In the genomic region with DNA sequence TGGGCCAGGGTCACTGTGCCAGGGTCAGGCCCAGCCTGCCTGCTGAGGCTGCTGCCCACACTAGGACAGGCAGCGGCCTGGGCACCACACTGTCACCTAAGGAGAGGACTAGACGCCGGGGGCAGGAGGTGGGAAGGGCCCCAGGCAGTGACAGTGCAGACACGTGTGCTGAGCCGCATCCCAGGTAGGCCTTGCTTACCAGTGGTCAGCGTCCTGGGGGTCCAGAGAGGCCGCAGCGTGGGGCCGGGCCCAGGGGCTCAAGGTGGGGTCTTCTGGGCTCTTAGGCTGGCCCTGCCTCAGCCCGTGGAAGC, we compare ENCODE assay signal across 17 cellular contexts. TPM values are rescaled to one million over a fixed set of nuclear protein-coding genes. Genes with fewer than 3 reads are reported as not detected.
DNase-seq lines count a peak whose midpoint lies in the region; ATAC-seq and TF ChIP-seq lines count a peak whose summit lies in the region.
"Had no signal": no experiment of that assay in that cellular context is flagged by ENCODE, and none has a peak within 500 bp of the region (broad histone marks: within the 10 kb centered on the region; RNA-seq: fewer than 3 reads in every experiment).

No MANE protein-coding gene starts in this region.

- H2AFZ ChIP-seq in IMR-90 (replicated peaks; ENCODE audit: low read length, poor library complexity) (peak overlapping the region; percentile 3), mesenchymal stem cell (ENCODE audit: low read depth, low read length) (no peak overlapping the region)

- TF ChIP-seq POLR2A in IMR-90 (IDR thresholded peaks at IDR 0.05; ENCODE audit: low read depth, low read length) (no peak), suprapubic skin (IDR thresholded peaks at IDR 0.05) (no peak)

- H3K4me1 ChIP-seq in IMR-90 (ENCODE audit: control insufficient read depth, insufficient read depth, low read length), result peaks cover 27% of the 10 kb centered on the region; the same call in 1 of the 2 replicates
- H3K4me1 ChIP-seq in mesenchymal stem cell (ENCODE audit: control insufficient read depth, insufficient read depth, low read depth, low read length), result peaks cover 7% of the 10 kb centered on the region
- peaks cover 32% of the 10 kb centered on the region for H3K4me1 ChIP-seq in suprapubic skin

- H2BK15ac ChIP-seq in IMR-90 (ENCODE audit: low read depth, low read length) (no peak overlapping the region), mesenchymal stem cell (ENCODE audit: low read depth, poor library complexity, severe bottlenecking) (peak overlapping the region; percentile 44)

- H2BK12ac ChIP-seq in mesenchymal stem cell (ENCODE audit: low read length in 2 of 2), result peak overlapping the region; percentile 80 to 97

- dilution Hi-C loops in IMR-90 (cut with HindIII; ENCODE audit: low sequenced_read_pairs, unreplicated experiment), result no loop called here

- no peak for ATAC-seq in IMR-90 (ENCODE audit: low read depth)
- no peak for ATAC-seq in naive thymus-derived CD8-positive, alpha-beta T cell
- ATAC-seq: left colon had no signal

- no peaks in the 10 kb centered on the region for H3K9me3 Mint-ChIP-seq in dendritic cell treated with granulocyte-macrophage colony-stimulating factor and Interleukin-4, amounts not matched to agents 40 ng/mL and 50 ng/mL, for 4 days
- peaks cover 0 to 2% (median 0%) of the 10 kb centered on the region in 9 donors for H3K9me3 Mint-ChIP-seq in naive thymus-derived CD8-positive, alpha-beta T cell
- H3K9me3 Mint-ChIP-seq: activated naive CD8-positive, alpha-beta T cell treated with anti-CD3 and anti-CD28 coated beads, Interleukin-2, amount 10 ng/mL, durations not matched to agents 7 days and 5 days; naive B cell had no signal

- H4K91ac ChIP-seq in IMR-90 (ENCODE audit: insufficient read depth, low read depth, low read length) (no peak overlapping the region), mesenchymal stem cell (ENCODE audit: low read length) (peak overlapping the region; percentile 96)

- H2AK9ac ChIP-seq in IMR-90 (replicated peaks; ENCODE audit: low read depth, low read length, poor library complexity), result no peak overlapping the region

- BruUV-seq in IMR-90 (replicated peaks; lab: Mats Ljungman, UMichigan), result no TSS peak

- TF ChIP-seq CTCF in IMR-90 (conservative IDR thresholded peaks at IDR 0.05; ENCODE audit: low read depth, low read length) (no peak), suprapubic skin (IDR thresholded peaks at IDR 0.05) (no peak), WERI-Rb-1 (IDR thresholded peaks at IDR 0.05; ENCODE audit: low read depth, low read length) (no peak)

- no peaks in the 10 kb centered on the region for H3K36me3 Mint-ChIP-seq in dendritic cell treated with granulocyte-macrophage colony-stimulating factor and Interleukin-4, amounts not matched to agents 40 ng/mL and 50 ng/mL, for 4 days (ENCODE audit: low read depth)
- H3K36me3 Mint-ChIP-seq in naive thymus-derived CD8-positive, alpha-beta T cell, result no peaks in the 10 kb centered on the region
- H3K36me3 Mint-ChIP-seq: activated naive CD8-positive, alpha-beta T cell treated with anti-CD3 and anti-CD28 coated beads, Interleukin-2, amount 10 ng/mL, durations not matched to agents 7 days and 5 days; naive B cell had no signal

- DNase-seq in IMR-90, result no peak
- no peak for DNase-seq in mesenchymal stem cell
- no peak for DNase-seq in suprapubic skin (ENCODE audit: low spot score in 2 of 2)
- no peak for DNase-seq in WERI-Rb-1
- no peak for DNase-seq in naive thymus-derived CD8-positive, alpha-beta T cell
- DNase-seq in stimulated activated CD4-positive, alpha-beta T cell treated with anti-CD3 and anti-CD28 coated beads, Interleukin-2, amount 100 ng/mL, for 48 hours, result no peak
- DNase-seq: DMS153; effector CD8-positive, alpha-beta T cell; naive B cell; NCI-H345; stimulated activated CD4-positive, alpha-beta T cell treated with anti-CD3 and anti-CD28 coated beads, Interleukin-1b, Interleukin-23, amount 100 ng/mL, for 48 hours had no signal

- H3K36me3 ChIP-seq in IMR-90 (ENCODE audit: control insufficient read depth, insufficient read depth, low read length) (no peaks in the 10 kb centered on the region), mesenchymal stem cell (ENCODE audit: control insufficient read depth in 1 of 2, insufficient read depth in 2 of 2, low read depth in 1 of 2, low read length in 2 of 2) (no peaks in the 10 kb centered on the region), suprapubic skin (no peaks in the 10 kb centered on the region), WERI-Rb-1 (no peaks in the 10 kb centered on the region)
- H3K36me3 ChIP-seq: SJCRH30 had no signal

- H2BK120ac ChIP-seq in IMR-90 (ENCODE audit: low read depth, low read length), result no peak overlapping the region
- H2BK120ac ChIP-seq in mesenchymal stem cell (ENCODE audit: low read depth, low read length), result peak overlapping the region; percentile 15

- 85% methylated on average over 7 of the region's 10 CpGs; no CpG with 5 or more reads in 1 of the 2 experiments for WGBS in IMR-90 (ENCODE audit: extremely low coverage in 2 of 2, insufficient read length in 1 of 2), 2 experiments
- 81% methylated on average over 10 of the region's 10 CpGs for WGBS in mesenchymal stem cell
- WGBS in suprapubic skin, result 100% methylated on average over 2 of the region's 10 CpGs

- TF ChIP-seq RAD21 in IMR-90 (IDR thresholded peaks at IDR 0.05; ENCODE audit: low read length), result no peak

- no peak overlapping the region for H3K56ac ChIP-seq in IMR-90 (ENCODE audit: extremely low read depth, insufficient read depth, low read length)

- peaks cover 5% of the 10 kb centered on the region for H3K4me1 Mint-ChIP-seq in dendritic cell treated with granulocyte-macrophage colony-stimulating factor and Interleukin-4, amounts not matched to agents 40 ng/mL and 50 ng/mL, for 4 days (ENCODE audit: low read depth)
- no peaks in the 10 kb centered on the region for H3K4me1 Mint-ChIP-seq in naive thymus-derived CD8-positive, alpha-beta T cell
- H3K4me1 Mint-ChIP-seq: activated naive CD8-positive, alpha-beta T cell treated with anti-CD3 and anti-CD28 coated beads, Interleukin-2, amount 10 ng/mL, durations not matched to agents 7 days and 5 days had no signal

- no peak overlapping the region for H2BK5ac ChIP-seq in IMR-90 (ENCODE audit: low read depth, low read length, poor library complexity, severe bottlenecking)
- H2BK5ac ChIP-seq in mesenchymal stem cell (ENCODE audit: low read depth, low read length, poor library complexity, severe bottlenecking), result no peak overlapping the region

- no peak for TF ChIP-seq EP300 in suprapubic skin (IDR thresholded peaks at IDR 0.05)

- H3K4me3 Mint-ChIP-seq in dendritic cell treated with granulocyte-macrophage colony-stimulating factor and Interleukin-4, amounts not matched to agents 40 ng/mL and 50 ng/mL, for 4 days, result peak overlapping the region; percentile 28
- no peak overlapping the region for H3K4me3 Mint-ChIP-seq in naive thymus-derived CD8-positive, alpha-beta T cell
- H3K4me3 Mint-ChIP-seq: activated naive CD8-positive, alpha-beta T cell treated with anti-CD3 and anti-CD28 coated beads, Interleukin-2, amount 10 ng/mL, durations not matched to agents 7 days and 5 days; naive B cell had no signal

- in situ Hi-C loops in IMR-90 (cut with MboI; ENCODE audit: low sequenced_read_pairs), result no loop called here

- no peaks in the 10 kb centered on the region for H3K27me3 ChIP-seq in IMR-90 (ENCODE audit: control insufficient read depth, insufficient read depth, low read length)
- peaks cover 0 to 7% of the 10 kb centered on the region in 2 experiments for H3K27me3 ChIP-seq in mesenchymal stem cell (ENCODE audit: control insufficient read depth in 1 of 2, insufficient read depth in 1 of 2, low read length in 2 of 2)
- H3K27me3 ChIP-seq in suprapubic skin, result no peaks in the 10 kb centered on the region
- H3K27me3 ChIP-seq in WERI-Rb-1 (ENCODE audit: insufficient read depth, low read depth, severe bottlenecking), result no peaks in the 10 kb centered on the region
- H3K27me3 ChIP-seq: SJCRH30 had no signal

- H3K18ac ChIP-seq in IMR-90 (ENCODE audit: low read depth, low read length), result no peak overlapping the region; the same call in 1 of the 2 replicates
- H3K18ac ChIP-seq in mesenchymal stem cell (ENCODE audit: low read depth in 1 of 2, low read length in 2 of 2), result peak overlapping the region; percentile 26 to 87

- no peak overlapping the region for H3K27ac Mint-ChIP-seq in dendritic cell treated with granulocyte-macrophage colony-stimulating factor and Interleukin-4, amounts not matched to agents 40 ng/mL and 50 ng/mL, for 4 days
- H3K27ac Mint-ChIP-seq in naive thymus-derived CD8-positive, alpha-beta T cell, result no peak overlapping the region
- H3K27ac Mint-ChIP-seq: activated naive CD8-positive, alpha-beta T cell treated with anti-CD3 and anti-CD28 coated beads, Interleukin-2, amount 10 ng/mL, durations not matched to agents 7 days and 5 days; naive B cell had no signal

- intact Hi-C loops in IMR-90 (cut with micrococcal nuclease), result no loop called here
- intact Hi-C loops in dendritic cell treated with granulocyte-macrophage colony-stimulating factor and Interleukin-4, amounts not matched to agents 40 ng/mL and 50 ng/mL, for 4 days (cut with micrococcal nuclease), result no loop called here

- H3K9me3 ChIP-seq in IMR-90 (ENCODE audit: control insufficient read depth, insufficient read depth, low read length) (no peaks in the 10 kb centered on the region), mesenchymal stem cell (ENCODE audit: control insufficient read depth, low read length) (no peaks in the 10 kb centered on the region), suprapubic skin (no peaks in the 10 kb centered on the region), WERI-Rb-1 (ENCODE audit: severe bottlenecking) (no peaks in the 10 kb centered on the region)
- H3K9me3 ChIP-seq: SJCRH30 had no signal

- CTCF ChIA-PET in IMR-90 (lab: Yijun Ruan, JAX), result interaction anchor here (0.5 kb wide), 1 partner anchor 11 kb away, joined by 4 read pairs; no protein-coding TSS in a partner anchor

- POLR2A ChIA-PET in IMR-90 (lab: Charles Lee; ENCODE audit: unreplicated experiment), result no interaction called here
- POLR2A ChIA-PET in naive thymus-derived CD8-positive, alpha-beta T cell (lab: Charles Lee), result no interaction called here

- no peak overlapping the region for H3K4ac ChIP-seq in IMR-90 (ENCODE audit: low read depth, low read length)
- H3K4ac ChIP-seq in mesenchymal stem cell (ENCODE audit: low read depth in 1 of 2, low read length in 2 of 2), result peak overlapping the region; percentile 57 to 71

- H3K79me1 ChIP-seq in IMR-90 (ENCODE audit: low read depth in 1 of 2, low read length in 2 of 2) (no peaks in the 10 kb centered on the region), mesenchymal stem cell (replicated peaks; ENCODE audit: low read length, poor library complexity, severe bottlenecking) (no peaks in the 10 kb centered on the region)

- H4K5ac ChIP-seq in IMR-90 (ENCODE audit: low read depth, low read length), result no peak overlapping the region

- H4K8ac ChIP-seq in IMR-90 (ENCODE audit: low read depth in 2 of 2, low read length in 2 of 2), result no peak overlapping the region
- peak overlapping the region; percentile 70 for H4K8ac ChIP-seq in mesenchymal stem cell (ENCODE audit: low read length)

- H3K9me1 ChIP-seq in IMR-90 (ENCODE audit: insufficient read depth, low read length), result peaks cover 10% of the 10 kb centered on the region

- no peak overlapping the region for H3K4me3 ChIP-seq in IMR-90 (ENCODE audit: insufficient read depth, low read depth, low read length)
- no peak overlapping the region for H3K4me3 ChIP-seq in mesenchymal stem cell (ENCODE audit: insufficient read depth in 1 of 2, low read depth in 1 of 2, low read length in 2 of 2)
- H3K4me3 ChIP-seq in suprapubic skin, result no peak overlapping the region
- H3K4me3 ChIP-seq in WERI-Rb-1 (ENCODE audit: low read depth, low read length), result no peak overlapping the region
- H3K4me3 ChIP-seq: SJCRH30 had no signal

- H4K20me1 ChIP-seq in IMR-90 (ENCODE audit: insufficient read depth, low read length), result no peaks in the 10 kb centered on the region

- H3K27ac ChIP-seq in IMR-90 (ENCODE audit: insufficient read depth, low read length) (no peak overlapping the region), mesenchymal stem cell (ENCODE audit: low read length, poor library complexity, severe bottlenecking) (no peak overlapping the region), suprapubic skin (peak overlapping the region; percentile 60), WERI-Rb-1 (no peak overlapping the region)
- H3K27ac ChIP-seq: SJCRH30 had no signal

- H2AK5ac ChIP-seq in IMR-90 (ENCODE audit: low read depth, low read length) (no peak overlapping the region), mesenchymal stem cell (ENCODE audit: low read length, severe bottlenecking) (no peak overlapping the region)

- peaks cover 4% of the 10 kb centered on the region for H3K27me3 Mint-ChIP-seq in dendritic cell treated with granulocyte-macrophage colony-stimulating factor and Interleukin-4, amounts not matched to agents 40 ng/mL and 50 ng/mL, for 4 days
- peaks cover 0 to 6% (median 0%) of the 10 kb centered on the region in 5 donors for H3K27me3 Mint-ChIP-seq in naive thymus-derived CD8-positive, alpha-beta T cell

- no peak overlapping the region for H2BK20ac ChIP-seq in IMR-90 (ENCODE audit: low read depth, low read length)

- H3K4me2 ChIP-seq in IMR-90 (ENCODE audit: low read depth, low read length) (no peak overlapping the region), mesenchymal stem cell (ENCODE audit: low read length, poor library complexity, severe bottlenecking) (no peak overlapping the region)

- H3K9ac ChIP-seq in IMR-90 (ENCODE audit: low read depth, low read length), result no peak overlapping the region
- peak overlapping the region; percentile 87 for H3K9ac ChIP-seq in mesenchymal stem cell (ENCODE audit: low read length)

- H3K23ac ChIP-seq in IMR-90 (ENCODE audit: low read depth, low read length) (no peak overlapping the region), mesenchymal stem cell (ENCODE audit: low read length in 2 of 2) (no peak overlapping the region)

- H3K14ac ChIP-seq in IMR-90 (replicated peaks; ENCODE audit: low read depth, low read length) (no peak overlapping the region), mesenchymal stem cell (ENCODE audit: low read length in 2 of 2) (peak overlapping the region in 1 of 2 experiments; percentile 90)

RNA-seq across cellular contexts. Expression of a gene that starts 35.4 kb away (rescaled TPM):
- total RNA-seq in IMR-90 (2012; rRNA removed), result 1.1 and 1.4 TPM in 2 replicates
- polyA plus RNA-seq in IMR-90 (2012; rRNA removed), result 3.4 and 3.7 TPM in 2 replicates
- 1.3 and 3.9 TPM in 2 replicates for polyA plus RNA-seq in IMR-90 (2012; cell fraction: cytosol; rRNA removed)
- 6.6 and 15.0 TPM in 2 replicates for polyA plus RNA-seq in IMR-90 (2012; cell fraction: nucleus; rRNA removed; ENCODE audit: low replicate concordance)
- 3.7 TPM for polyA plus RNA-seq in mesenchymal stem cell (2013, experiment 1 of 2)
- 3.7 TPM for polyA plus RNA-seq in mesenchymal stem cell (2013, experiment 2 of 2)
- 10 to 100 TPM in 3 of 4 donors, 1 to 10 TPM in 1; 5.6 to 31.9 (median 13.2) TPM for total RNA-seq in suprapubic skin
- 10 to 100 TPM; 91.8 to 99.9 TPM for total RNA-seq in naive thymus-derived CD8-positive, alpha-beta T cell
- polyA plus RNA-seq in naive thymus-derived CD8-positive, alpha-beta T cell, result 1 to 10 TPM in 2 of 3 donors, under 1 TPM in 1; 0.60 to 3.0 (median 1.4) TPM

RNA-seq across cellular contexts. Expression of a gene that starts 56.9 kb away (rescaled TPM):
- total RNA-seq in IMR-90 (2012; rRNA removed) (not detected in 2 replicates), suprapubic skin (not detected)
- polyA plus RNA-seq in IMR-90 (2012; rRNA removed), result not detected in 2 replicates
- not detected in 2 replicates for polyA plus RNA-seq in IMR-90 (2012; cell fraction: cytosol; rRNA removed)
- polyA plus RNA-seq in IMR-90 (2012; cell fraction: nucleus; rRNA removed; ENCODE audit: low replicate concordance), result 0.03 and 0.17 TPM in 2 replicates
- not detected for polyA plus RNA-seq in mesenchymal stem cell (2013, experiment 1 of 2)
- polyA plus RNA-seq in mesenchymal stem cell (2013, experiment 2 of 2), result not detected
- not detected for total RNA-seq in naive thymus-derived CD8-positive, alpha-beta T cell
- polyA plus RNA-seq in naive thymus-derived CD8-positive, alpha-beta T cell, result not detected
- total RNA-seq: activated naive CD8-positive, alpha-beta T cell treated with anti-CD3 and anti-CD28 coated beads, Interleukin-2, amount 10 ng/mL, durations not matched to agents 7 days and 5 days; HT1080 had no signal
- polyA plus RNA-seq: BJ had no signal
